ENCODE assay signal across 27 cellular contexts in genomic region chr1:203867816-203868215, GRCh38. TPM values are rescaled to one million over a fixed set of nuclear protein-coding genes. Genes with fewer than 3 reads are reported as not detected.
DNase-seq lines count a peak whose midpoint lies in the region; ATAC-seq and TF ChIP-seq lines count a peak whose summit lies in the region.
"Had no signal": no experiment of that assay in that cellular context is flagged by ENCODE, and none has a peak within 500 bp of the region (broad histone marks: within the 10 kb centered on the region; RNA-seq: fewer than 3 reads in every experiment).

No MANE protein-coding gene starts in this region.

- TF ChIP-seq CTCF in RWPE1 (conservative IDR thresholded peaks at IDR 0.05; ENCODE audit: low read depth) = no peak
- no peak for TF ChIP-seq CTCF in choroid plexus epithelial cell (conservative IDR thresholded peaks at IDR 0.05; ENCODE audit: low read depth, low read length)
- no peak for TF ChIP-seq CTCF in left lung (IDR thresholded peaks at IDR 0.05)

- ATAC-seq in left lung = peak; percentile 36
- ATAC-seq in GM18498 (IDR thresholded peaks at IDR 0.05; ENCODE audit: unreplicated experiment) = no peak
- no peak for ATAC-seq in GM21528 (IDR thresholded peaks at IDR 0.05; ENCODE audit: low FRiP score, unreplicated experiment)
- ATAC-seq in HG02571 (IDR thresholded peaks at IDR 0.05; ENCODE audit: unreplicated experiment) = no peak
- ATAC-seq: activated naive CD4-positive, alpha-beta T cell treated with anti-CD3 and anti-CD28 coated beads, Interleukin-2, amount 50 U/mL, for 72 hours; esophagus mucosa; GM23338; heart right ventricle had no signal

- POLR2A ChIA-PET in RWPE1 (lab: Yijun Ruan, JAX; ENCODE audit: low non-redundant PET) = no interaction called here

- CTCF ChIA-PET in RWPE1 (lab: Yijun Ruan, JAX) = interaction anchor here (0.6 to 7.6 kb wide), 2 partner anchors 250 to 261 kb away, joined by 6 to 163 read pairs; no protein-coding TSS in a partner anchor

- peaks cover 3 to 9% of the 10 kb centered on the region in 2 donors for H3K4me1 ChIP-seq in left lung

- intact Hi-C loops in left lung (cut with DNase I) = no loop called here

- peak overlapping the region; percentile 47 for H3K27ac ChIP-seq in RWPE1
- no peak overlapping the region for H3K27ac ChIP-seq in left lung
- H3K27ac ChIP-seq: coronary artery, heart right ventricle, tibial nerve had no signal

- H3K9me3 ChIP-seq in left lung = no peaks in the 10 kb centered on the region
- H3K9me3 ChIP-seq: heart right ventricle, tibial nerve had no signal

- H3K4me3 ChIP-seq in choroid plexus epithelial cell (ENCODE audit: low read depth, low read length) (no peak overlapping the region), left lung (no peak overlapping the region)
- H3K4me3 ChIP-seq: coronary artery, GM23338, heart right ventricle, tibial nerve had no signal

- no peaks in the 10 kb centered on the region for H3K27me3 ChIP-seq in left lung
- H3K27me3 ChIP-seq: heart right ventricle, tibial nerve had no signal

- DNase-seq in EH (ENCODE audit: low read depth) = peak; percentile 16
- no peak for DNase-seq in RWPE1 (ENCODE audit: low spot score)
- peak; percentile 22 for DNase-seq in choroid plexus epithelial cell (ENCODE audit: low read depth)
- no peak for DNase-seq in left lung
- DNase-seq in SHP77 treated with DMSO at 0.1 percent for 48 hours (lab: John Stamatoyannopoulos, UW) = no peak
- DNase-seq: activated CD4-positive, alpha-beta memory T cell treated with anti-CD3 and anti-CD28 coated beads for 36 hours; activated CD4-positive, alpha-beta T cell treated with anti-CD3 and anti-CD28 coated beads for 1 hour; activated effector memory CD4-positive, alpha-beta T cell treated with Interleukin-2 at 50 U/mL for 16 hours; amygdala; effector memory CD4-positive, alpha-beta T cell; foreskin melanocyte; heart right ventricle; KG1; kidney; NCI-H1417; NCI-H2029 treated with DMSO at 0.1 percent for 48 hours; NCI-H526; NK-92 treated with Interleukin-12 subunit alpha and Interleukin-12 subunit beta, amount 100 ng/mL, for 24 hours; stimulated activated CD4-positive, alpha-beta T cell treated with anti-CD3 and anti-CD28 coated beads, Interleukin-4, amount 100 ng/mL, for 1 hour had no signal

- H3K36me3 ChIP-seq in left lung = peaks cover 0 to 87% of the 10 kb centered on the region in 2 donors

RNA-seq across cellular contexts. Expression of gene SNRPE, which starts 6.4 kb away (rescaled TPM):
- 10 to 100 TPM; 75.0 to 97.7 TPM for total RNA-seq in left lung

Comparison
In these comparisons a context has a peak if more than half of its experiments do, and no peak if none do; other contexts are left out.
1. DNase-seq: peak in EH (single experiment) and choroid plexus epithelial cell (single experiment); none in RWPE1 (single experiment), left lung (0 of 2) and SHP77 treated with DMSO at 0.1 percent for 48 hours (single experiment).